Comparison of ENCODE assay signal across 22 cellular contexts in the genomic region with DNA sequence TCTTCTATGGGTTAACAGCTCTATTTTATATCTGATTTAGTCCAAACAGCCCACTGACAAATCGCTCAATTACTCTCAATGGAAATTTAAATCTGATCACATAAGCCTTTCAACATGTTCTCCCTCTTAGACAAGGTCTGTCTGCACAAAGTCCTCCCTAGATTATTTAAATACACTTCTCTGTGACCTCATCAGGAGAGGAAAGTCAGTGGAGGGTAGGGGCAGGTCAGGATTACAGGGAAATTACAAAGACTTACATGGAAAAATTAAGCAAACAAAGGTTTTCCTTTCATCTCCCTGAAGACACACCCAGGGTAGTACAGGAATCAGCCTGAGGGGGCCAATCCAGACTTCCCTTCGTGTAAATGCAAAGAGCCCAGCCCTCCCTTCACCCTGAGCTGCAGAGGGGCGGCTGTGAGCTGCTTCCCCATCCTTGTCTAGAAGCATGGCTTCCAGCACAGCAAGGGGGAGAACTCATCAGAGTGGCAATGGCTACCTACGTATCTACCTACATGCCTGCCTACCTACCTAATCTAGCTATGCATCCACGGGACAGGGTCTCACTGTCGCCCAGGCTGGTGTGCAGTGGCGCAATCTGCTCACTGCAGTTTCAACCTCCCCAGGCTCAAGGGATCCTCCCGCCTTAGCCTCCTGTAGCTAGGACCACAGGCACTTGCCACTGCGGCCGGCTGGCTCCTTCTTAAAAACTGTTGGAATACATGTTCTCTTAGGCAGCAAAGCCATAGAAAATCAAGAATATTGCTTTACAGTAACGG. TPM values are rescaled to one million over a fixed set of nuclear protein-coding genes. Genes with fewer than 3 reads are reported as not detected.
A peak's percentile ranks its signal among the peaks of the same experiment; 100 is the strongest.
DNase-seq lines count a peak whose midpoint lies in the region; ATAC-seq, FAIRE-seq and TF ChIP-seq lines count a peak whose summit lies in the region.
"Had no signal": no experiment of that assay in that cellular context is flagged by ENCODE, and none has a peak within 500 bp of the region (broad histone marks: within the 10 kb centered on the region; RNA-seq: fewer than 3 reads in every experiment).

No MANE protein-coding gene starts in this region.

- H3K4me1 ChIP-seq in GM23338 (ENCODE audit: insufficient read depth): no peaks in the 10 kb centered on the region
- H3K4me1 ChIP-seq in GM12878 (ENCODE audit: control insufficient read depth, insufficient read depth, low read length): no peaks in the 10 kb centered on the region
- no peaks in the 10 kb centered on the region for H3K4me1 ChIP-seq in mesendoderm (ENCODE audit: control insufficient read depth, low read depth, low read length)
- H3K4me1 ChIP-seq: uterus had no signal

- no peak overlapping the region for H4K8ac ChIP-seq in mesendoderm (ENCODE audit: low read depth, low read length)

- no peak overlapping the region for H2BK15ac ChIP-seq in mesendoderm (replicated peaks; ENCODE audit: low read depth)

- RAD21 ChIA-PET in GM12878 (lab: Charles Lee; ENCODE audit: unreplicated experiment): no interaction called here

- H3K18ac ChIP-seq in mesendoderm (ENCODE audit: low read length): no peak overlapping the region

- TF ChIP-seq EP300 in GM12878 (IDR thresholded peaks at IDR 0.05; ENCODE audit: borderline replicate concordance in 1 of 2, control insufficient read depth in 1 of 2, low read depth in 2 of 2, low read length in 2 of 2): no peak

- H3K56ac ChIP-seq in mesendoderm (ENCODE audit: low read length): no peak overlapping the region

- peak; percentile 50 for ATAC-seq in GM23338
- no peak; the same call in 2 of the 3 replicates for ATAC-seq in GM12878
- no peak for ATAC-seq in HG03135 (IDR thresholded peaks at IDR 0.05; ENCODE audit: unreplicated experiment)

- no peak overlapping the region for H2AFZ ChIP-seq in GM23338
- H2AFZ ChIP-seq in GM12878 (ENCODE audit: control insufficient read depth, low read depth, low read length): no peak overlapping the region

- no peak overlapping the region for H3K4ac ChIP-seq in mesendoderm (ENCODE audit: low read depth, low read length)

- no peak overlapping the region for H3K4me3 Mint-ChIP-seq in GM23338
- no peak overlapping the region for H3K4me3 Mint-ChIP-seq in glutamatergic neuron (ENCODE audit: unreplicated experiment)
- H3K4me3 Mint-ChIP-seq: activated B cell treated with CpG ODN at 0.5 μM for 24 hours, endodermal cell, HFFc6 had no signal

- no peak for FAIRE-seq in GM12878 (lab: Jason Lieb, UNC)

- no peaks in the 10 kb centered on the region for H3K79me1 ChIP-seq in mesendoderm (ENCODE audit: low read length)

- no peaks in the 10 kb centered on the region for H3K27me3 ChIP-seq in GM23338 (ENCODE audit: insufficient read depth)
- H3K27me3 ChIP-seq in GM12878 (replicated peaks in 1 of 2; ENCODE audit: control insufficient read depth in 2 of 2, insufficient read depth in 2 of 2, low read length in 1 of 2): no peaks in the 10 kb centered on the region
- H3K27me3 ChIP-seq in mesendoderm (ENCODE audit: insufficient read depth, low read length, poor library complexity): no peaks in the 10 kb centered on the region
- H3K27me3 ChIP-seq: stomach, uterus had no signal

- no peaks in the 10 kb centered on the region for H3K9me3 ChIP-seq in GM12878 (replicated peaks; ENCODE audit: control insufficient read depth, insufficient read depth, low read length)
- H3K9me3 ChIP-seq: stomach, uterus had no signal

- H2BK120ac ChIP-seq in mesendoderm (ENCODE audit: low read depth, low read length): no peak overlapping the region

- no peak for TF ChIP-seq RAD21 in GM12878 (IDR thresholded peaks at IDR 0.05; ENCODE audit: insufficient read depth, low read depth, low read length)

- no peaks in the 10 kb centered on the region for H3K9me2 ChIP-seq in GM23338 (ENCODE audit: insufficient read depth)

- POLR2A ChIA-PET in GM12878 (lab: Charles Lee): no interaction called here

- H3K23ac ChIP-seq in mesendoderm (ENCODE audit: low read length): no peak overlapping the region

- TF ChIP-seq CTCF in GM23338 (conservative IDR thresholded peaks at IDR 0.05; ENCODE audit: low read depth in 2 of 2): no peak
- no peak for TF ChIP-seq CTCF in GM12878 (IDR thresholded peaks at IDR 0.05 in 2 of 3, conservative IDR thresholded peaks at IDR 0.05 in 1 of 3; ENCODE audit: control insufficient read depth in 2 of 3, extremely low read depth in 1 of 3, insufficient read depth in 1 of 3, low read depth in 3 of 3, low read length in 3 of 3)
- TF ChIP-seq CTCF in glutamatergic neuron (IDR thresholded peaks at IDR 0.05; ENCODE audit: partially characterized antibody, unreplicated experiment): no peak

- no peak overlapping the region for H3K4me3 ChIP-seq in GM23338
- no peak overlapping the region for H3K4me3 ChIP-seq in GM12878
- H3K4me3 ChIP-seq in mesendoderm (ENCODE audit: low read length): no peak overlapping the region
- H3K4me3 ChIP-seq: stomach, uterus had no signal

- no peaks in the 10 kb centered on the region for H3K9me3 Mint-ChIP-seq in GM23338
- H3K9me3 Mint-ChIP-seq in glutamatergic neuron (ENCODE audit: unreplicated experiment): peaks cover 5% of the 10 kb centered on the region
- H3K9me3 Mint-ChIP-seq: activated B cell treated with CpG ODN at 0.5 μM for 24 hours, endodermal cell, HFFc6 had no signal

- CTCF ChIA-PET in GM12878 (lab: Yijun Ruan, JAX): no interaction called here

- in situ Hi-C loops in Caki2 (cut with HindIII; ENCODE audit: low pct_unique_long_range_greater_than_20kb, low sequenced_read_pairs): no loop called here
- in situ Hi-C loops in GM12878 (cut with MboI): no loop called here

- H3K4me2 ChIP-seq in GM23338 (no peak overlapping the region), GM12878 (ENCODE audit: control insufficient read depth, insufficient read depth) (no peak overlapping the region), mesendoderm (ENCODE audit: low read length) (no peak overlapping the region)

- H3K27ac Mint-ChIP-seq in GM23338 (no peak overlapping the region), glutamatergic neuron (ENCODE audit: unreplicated experiment) (no peak overlapping the region)
- H3K27ac Mint-ChIP-seq: activated B cell treated with CpG ODN at 0.5 μM for 24 hours, endodermal cell had no signal

- H4K20me1 ChIP-seq in GM23338 (replicated peaks; ENCODE audit: insufficient read depth) (peaks cover 20% of the 10 kb centered on the region), GM12878 (ENCODE audit: control insufficient read depth, insufficient read depth) (no peaks in the 10 kb centered on the region)

- no peak overlapping the region for H2AK5ac ChIP-seq in mesendoderm (ENCODE audit: low read length)

- H3K27me3 Mint-ChIP-seq in GM23338 (ENCODE audit: insufficient read depth, low read depth, poor library complexity) (peaks cover 7% of the 10 kb centered on the region), glutamatergic neuron (ENCODE audit: unreplicated experiment) (no peaks in the 10 kb centered on the region)
- H3K27me3 Mint-ChIP-seq: activated B cell treated with CpG ODN at 0.5 μM for 24 hours had no signal

- WGBS in GM12878 (ENCODE audit: insufficient coverage, insufficient replicate concordance, low lambda C conversion rate, missing lambda C conversion rate): 98% methylated on average over 11 of the region's 11 CpGs
- no CpG with 5 or more reads among the region's 11 CpGs for WGBS in mesendoderm (ENCODE audit: extremely low coverage, insufficient coverage, low lambda C conversion rate)

- peak; percentile 54; the same call in 1 of the 2 replicates for TF ChIP-seq POLR2A in GM12878 (IDR thresholded peaks at IDR 0.05; ENCODE audit: low read depth, low read length)

- H4K5ac ChIP-seq in mesendoderm (ENCODE audit: low read length): no peak overlapping the region

- BruUV-seq in GM12878 (replicated peaks; lab: Mats Ljungman, UMichigan): no TSS peak

- H3K79me2 ChIP-seq in GM23338 (replicated peaks; ENCODE audit: insufficient read depth): no peaks in the 10 kb centered on the region
- no peaks in the 10 kb centered on the region for H3K79me2 ChIP-seq in GM12878 (ENCODE audit: control insufficient read depth, insufficient read depth, low read length)
- H3K79me2 ChIP-seq in mesendoderm (ENCODE audit: control insufficient read depth, insufficient read depth, low read length): no peaks in the 10 kb centered on the region

- peak; percentile 36 for DNase-seq in Caki2 (ENCODE audit: low read depth)
- DNase-seq in GM23338 (ENCODE audit: low spot score): peak; percentile 33
- DNase-seq in GM12878 (ENCODE audit: low read depth, low spot score): no peak
- peak; percentile 40 for DNase-seq in mesendoderm
- no peak for DNase-seq in activated gamma-delta T cell (lab: John Stamatoyannopoulos, UW)
- DNase-seq in glutamatergic neuron: no peak
- DNase-seq: activated B cell treated with CpG ODN at 0.5 μM for 24 hours; AML-193; amniotic stem cell; endodermal cell; HFFc6; Karpas-422; left cardiac atrium; NCI-H1048; NCI-H2081; NCI-H524; OCI-M1; stimulated activated CD4-positive, alpha-beta T cell treated with anti-CD3 and anti-CD28 coated beads, Interleukin-15, amount 100 ng/mL, for 24 hours; stomach; T-helper 2 cell; uterus had no signal

- SMC1A ChIA-PET in GM12878 (lab: Charles Lee; ENCODE audit: uncharacterized antibody, unreplicated experiment): no interaction called here

- H3K36me3 ChIP-seq in GM23338 (ENCODE audit: insufficient read depth) (peaks cover 42% of the 10 kb centered on the region), GM12878 (ENCODE audit: control insufficient read depth in 2 of 2, insufficient read depth in 2 of 2, low read length in 1 of 2) (peaks cover 24 to 53% of the 10 kb centered on the region in 2 experiments), mesendoderm (ENCODE audit: control insufficient read depth, insufficient read depth, low read length) (peaks cover 19% of the 10 kb centered on the region)
- H3K36me3 ChIP-seq: uterus had no signal

- H3K9ac ChIP-seq in GM12878 (ENCODE audit: control insufficient read depth, insufficient read depth, low read length) (no peak overlapping the region), mesendoderm (ENCODE audit: low read length) (no peak overlapping the region)

- peaks cover 86% of the 10 kb centered on the region for H3K36me3 Mint-ChIP-seq in GM23338 (ENCODE audit: low read depth)
- no peaks in the 10 kb centered on the region for H3K36me3 Mint-ChIP-seq in glutamatergic neuron (ENCODE audit: unreplicated experiment)

- H3K4me1 Mint-ChIP-seq in GM23338: no peaks in the 10 kb centered on the region
- peaks cover 3% of the 10 kb centered on the region for H3K4me1 Mint-ChIP-seq in glutamatergic neuron (ENCODE audit: low read depth, unreplicated experiment)
- H3K4me1 Mint-ChIP-seq: activated B cell treated with CpG ODN at 0.5 μM for 24 hours, endodermal cell had no signal

- no peaks in the 10 kb centered on the region; the same call in 1 of the 2 replicates for H3F3A ChIP-seq in GM23338 (replicated peaks; ENCODE audit: low read depth)

- no peak overlapping the region for H2BK5ac ChIP-seq in mesendoderm (ENCODE audit: low read length)

- H3K27ac ChIP-seq in GM23338 (ENCODE audit: low read depth) (no peak overlapping the region; the same call in 1 of the 2 replicates), GM12878 (ENCODE audit: control insufficient read depth, insufficient read depth) (no peak overlapping the region), mesendoderm (ENCODE audit: low read depth, low read length) (no peak overlapping the region)
- H3K27ac ChIP-seq: uterus had no signal

- intact Hi-C loops in GM12878 (cut with micrococcal nuclease; ENCODE audit: unreplicated experiment): no loop called here

RNA-seq across cellular contexts. Expression of a gene that starts 33.3 kb away (rescaled TPM):
- total RNA-seq in Caki2 (2014; rRNA removed; shearing (Covaris generic); ENCODE audit: low replicate concordance): 115 and 132 TPM in 2 replicates
- total RNA-seq in GM23338 (2014; rRNA removed; shearing (Covaris generic)): 33.0 and 51.1 TPM in 2 replicates
- polyA plus RNA-seq in GM23338 (2016; fragmentation: Nextera tagmentation; extraction: Ambion mirVana) (25.1 and 29.0 TPM in 2 replicates), GM12878 (2011; rRNA removed) (17.1 and 21.3 TPM in 2 replicates), GM12878 (2014; fragmentation: Illumina TruSeq; extraction: Trizol) (47.6 and 52.2 TPM in 2 replicates), GM12878 (2014; fragmentation: Nextera tagmentation; extraction: Ambion mirVana) (10 to 100 TPM; 15.5 to 22.8 TPM), GM12878 (2014; rRNA removed) (27.3 and 28.2 TPM in 2 replicates), GM12878 (2016; fragmentation: Nextera tagmentation; extraction: Ambion mirVana) (10 to 100 TPM; 52.3 to 53.0 TPM)
- total RNA-seq in GM12878 (2013; cell fraction: nucleolus; rRNA removed): 103 and 110 TPM in 2 replicates
- total RNA-seq in GM12878 (2014; rRNA removed) (44.7 and 45.5 TPM in 2 replicates), GM12878 (2014; rRNA removed; fragmentation: Illumina TruSeq; extraction: Trizol) (42.7 and 45.3 TPM in 2 replicates), GM12878 (2021) (51.6 and 52.2 TPM in 2 replicates), glutamatergic neuron (ENCODE audit: unreplicated experiment) (65.8 TPM)
- 28.4 TPM for polyA plus RNA-seq in GM12878 (2011; ENCODE audit: low read depth)
- polyA plus RNA-seq in GM12878 (2011; cell fraction: cytosol; rRNA removed): 28.0 and 34.7 TPM in 2 replicates
- 138 and 146 TPM in 2 replicates for polyA plus RNA-seq in GM12878 (2011; cell fraction: nucleus; rRNA removed)
- polyA plus RNA-seq in GM12878 (2012): 43.2 and 44.8 TPM in 2 replicates
- polyA minus RNA-seq in GM12878 (2011; rRNA and poly(A)+ RNA removed): 21.8 and 27.1 TPM in 2 replicates
- 17.2 and 17.6 TPM in 2 replicates for polyA minus RNA-seq in GM12878 (2011; cell fraction: cytosol; rRNA and poly(A)+ RNA removed)
- 32.5 and 45.8 TPM in 2 replicates for polyA minus RNA-seq in GM12878 (2011; cell fraction: nucleus; rRNA and poly(A)+ RNA removed)
- polyA plus RNA-seq in mesendoderm (2013, experiment 1 of 2): 26.4 TPM
- 26.5 TPM for polyA plus RNA-seq in mesendoderm (2013, experiment 2 of 2)

Comparison
In these comparisons a context has a peak if more than half of its experiments do, and no peak if none do; other contexts are left out.
1. DNase-seq: peak in Caki2 (single experiment), GM23338 (single experiment) and mesendoderm (single experiment); none in GM12878 (single experiment), activated gamma-delta T cell (single experiment) and glutamatergic neuron (single experiment).